In the genomic region with DNA sequence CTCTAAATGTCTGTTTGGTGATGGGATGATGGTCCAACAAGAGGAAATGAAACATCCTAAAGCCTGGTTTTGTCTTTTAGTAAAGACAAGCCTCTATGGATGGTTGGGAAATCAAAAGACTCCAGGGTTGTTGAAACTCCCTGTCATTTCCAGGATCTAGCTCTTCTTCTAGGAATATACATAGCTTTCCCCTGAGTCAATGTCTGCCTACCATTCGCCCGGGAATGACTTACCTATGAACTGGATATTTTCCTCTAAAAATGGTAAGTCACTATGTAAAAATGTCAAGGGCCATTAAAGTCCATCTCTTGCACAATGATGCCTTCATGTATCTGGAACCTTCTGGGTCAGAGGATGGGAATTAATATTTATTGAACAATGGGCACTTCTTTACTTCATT, we compare ENCODE assay signal across 19 cellular contexts. TPM values are rescaled to one million over a fixed set of nuclear protein-coding genes. Genes with fewer than 3 reads are reported as not detected.
DNase-seq lines count a peak whose midpoint lies in the region; TF ChIP-seq lines count a peak whose summit lies in the region.
"Had no signal": no experiment of that assay in that cellular context is flagged by ENCODE, and none has a peak within 500 bp of the region (broad histone marks: within the 10 kb centered on the region; RNA-seq: fewer than 3 reads in every experiment).

No MANE protein-coding gene starts in this region.

- peaks cover 2% of the 10 kb centered on the region for H3K27me3 ChIP-seq in osteoblast (ENCODE audit: insufficient read depth, low read length)
- H3K27me3 ChIP-seq: body of pancreas, gastrocnemius medialis had no signal

- H2AFZ ChIP-seq in osteoblast (ENCODE audit: low read length), result no peak overlapping the region

- no peaks in the 10 kb centered on the region for H3K36me3 ChIP-seq in osteoblast (ENCODE audit: insufficient read depth, low read length)
- H3K36me3 ChIP-seq: gastrocnemius medialis had no signal

- H3K4me3 ChIP-seq in osteoblast (ENCODE audit: insufficient read depth, low read length), result no peak overlapping the region
- H3K4me3 ChIP-seq: body of pancreas, gastrocnemius medialis, smooth muscle cell had no signal

- H3K27ac ChIP-seq in osteoblast (ENCODE audit: low read depth, low read length), result no peak overlapping the region
- H3K27ac ChIP-seq: body of pancreas, gastrocnemius medialis had no signal

- no peaks in the 10 kb centered on the region for H3K79me2 ChIP-seq in osteoblast (ENCODE audit: insufficient read depth, low read length)

- peak overlapping the region; percentile 24 for H3K4me2 ChIP-seq in osteoblast (ENCODE audit: insufficient read depth, low read length)
- H3K4me2 ChIP-seq: smooth muscle cell had no signal

- TF ChIP-seq CTCF in osteoblast (IDR thresholded peaks at IDR 0.05; ENCODE audit: extremely low read depth, low read depth, low read length), result no peak

- H3K9me3 ChIP-seq in osteoblast (ENCODE audit: low read depth, low read length), result no peaks in the 10 kb centered on the region
- H3K9me3 ChIP-seq: body of pancreas, gastrocnemius medialis had no signal

- peaks cover 26% of the 10 kb centered on the region for H3K4me1 ChIP-seq in osteoblast (ENCODE audit: insufficient read depth, low read length)

- DNase-seq in Daoy (ENCODE audit: low read depth), result peak; percentile 26
- peak; percentile 75 for DNase-seq in NCI-H226
- DNase-seq in fibroblast of gingiva (ENCODE audit: low read depth), result peak; percentile 58
- DNase-seq in osteoblast (ENCODE audit: insufficient read length, low spot score, missing footprints), result peak; percentile 79
- no peak for DNase-seq in NCI-H1694 treated with DMSO at 0.1 percent for 48 hours (lab: John Stamatoyannopoulos, UW)
- DNase-seq in T-helper 1 cell, result no peak
- no peak for DNase-seq in KG1 (lab: John Stamatoyannopoulos, UW)
- no peak for DNase-seq in stimulated activated CD4-positive, alpha-beta T cell treated with anti-CD3 and anti-CD28 coated beads, Interleukin-4, amount 100 ng/mL, for 4 hours
- DNase-seq: activated effector memory CD4-positive, alpha-beta T cell treated with Interleukin-2 at 50 U/mL for 16 hours; body of pancreas; CD4-positive, alpha-beta T cell; gastrocnemius medialis; Karpas-422; NCI-H146; NCI-H446 treated with DMSO at 0.1 percent for 48 hours; stimulated activated naive CD8-positive, alpha-beta T cell treated with anti-CD3 and anti-CD28 coated beads, Interleukin-15, Interleukin-2, amounts not matched to agents 100 U/mL and 50 U/mL, for 24 hours had no signal

- H4K20me1 ChIP-seq in osteoblast (ENCODE audit: insufficient read depth, low read length), result no peaks in the 10 kb centered on the region

RNA-seq across cellular contexts. Expression of a gene that starts 11.1 kb away (rescaled TPM):
- not detected in 2 replicates for total RNA-seq in Daoy (2014; rRNA removed; shearing (Covaris generic))
- total RNA-seq in osteoblast, result not detected in 2 replicates
- total RNA-seq: CD4-positive, alpha-beta T cell; gastrocnemius medialis; OCI-LY7; smooth muscle cell had no signal

RNA-seq across cellular contexts. Expression of a gene that starts 32.1 kb away (rescaled TPM):
- 0.91 TPM in 1 of 2 replicates, not detected in the other for total RNA-seq in Daoy (2014; rRNA removed; shearing (Covaris generic))
- total RNA-seq in osteoblast, result not detected in 2 replicates
- total RNA-seq: CD4-positive, alpha-beta T cell; OCI-LY7; smooth muscle cell; urinary bladder had no signal

RNA-seq across cellular contexts. Expression of a gene that starts 45.2 kb away (rescaled TPM):
- 6.4 and 7.8 TPM in 2 replicates for total RNA-seq in Daoy (2014; rRNA removed; shearing (Covaris generic))
- 10.1 and 11.8 TPM in 2 replicates for total RNA-seq in osteoblast
- total RNA-seq: OCI-LY7 had no signal

Comparison
In these comparisons a context has a peak if more than half of its experiments do, and no peak if none do; other contexts are left out.
1. DNase-seq: peak in Daoy (single experiment), NCI-H226 (single experiment), fibroblast of gingiva (single experiment) and osteoblast (single experiment); none in NCI-H1694 treated with DMSO at 0.1 percent for 48 hours (single experiment), T-helper 1 cell (0 of 5), KG1 (single experiment) and stimulated activated CD4-positive, alpha-beta T cell treated with anti-CD3 and anti-CD28 coated beads, Interleukin-4, amount 100 ng/mL, for 4 hours (0 of 2).